Comparison of ENCODE assay signal across 17 cellular contexts in genomic region chr14:90811641-90812040, GRCh38. TPM values are rescaled to one million over a fixed set of nuclear protein-coding genes. Genes with fewer than 3 reads are reported as not detected.
DNase-seq lines count a peak whose midpoint lies in the region; TF ChIP-seq lines count a peak whose summit lies in the region.
"Had no signal": no experiment of that assay in that cellular context is flagged by ENCODE, and none has a peak within 500 bp of the region (broad histone marks: within the 10 kb centered on the region; RNA-seq: fewer than 3 reads in every experiment).

No MANE protein-coding gene starts in this region.

- no peak overlapping the region for H2AK5ac ChIP-seq in mesenchymal stem cell (ENCODE audit: low read length, severe bottlenecking)

- no peak overlapping the region for H3K14ac ChIP-seq in mesenchymal stem cell (ENCODE audit: low read length in 2 of 2)

- BruUV-seq in Calu3 (replicated peaks; lab: Mats Ljungman, UMichigan) = no TSS peak

- peak overlapping the region in 1 of 2 experiments; percentile 38 for H3K23ac ChIP-seq in mesenchymal stem cell (ENCODE audit: low read length in 2 of 2)

- 95% methylated on average over 10 of the region's 10 CpGs for WGBS in mesenchymal stem cell

- no peak for DNase-seq in Karpas-422
- peak; percentile 90 for DNase-seq in NCI-H82 treated with DMSO at 0.1 percent for 48 hours (lab: John Stamatoyannopoulos, UW; ENCODE audit: unreplicated experiment)
- no peak for DNase-seq in mesenchymal stem cell
- no peak for DNase-seq in progenitor cell of endocrine pancreas (ENCODE audit: low spot score, unreplicated experiment)
- no peak for DNase-seq in NCI-H748 treated with DMSO at 0.1 percent for 48 hours (lab: John Stamatoyannopoulos, UW)
- DNase-seq in Calu3 = no peak
- no peak for DNase-seq in NCI-H748 (lab: John Stamatoyannopoulos, UW; ENCODE audit: unreplicated experiment)
- DNase-seq: BE2C, GDM1, GOT3, NCI-H1694, NCI-H2081, NCI-H2171 treated with DMSO at 0.1 percent for 48 hours, NCI-H446 treated with DMSO at 0.1 percent for 48 hours, NCI-H774, Right ventricle myocardium superior had no signal

- peak overlapping the region; percentile 49 for H2BK15ac ChIP-seq in mesenchymal stem cell (ENCODE audit: low read depth, poor library complexity, severe bottlenecking)

- peaks cover 49% of the 10 kb centered on the region for H3K4me1 Mint-ChIP-seq in progenitor cell of endocrine pancreas (ENCODE audit: low read depth)
- H3K4me1 Mint-ChIP-seq in Calu3 (ENCODE audit: low read depth, unreplicated experiment) = peaks cover 25% of the 10 kb centered on the region

- H3K4me2 ChIP-seq in Karpas-422 (ENCODE audit: low read depth, low read length, poor library complexity, severe bottlenecking) (peak overlapping the region; percentile 2), mesenchymal stem cell (ENCODE audit: low read length, poor library complexity, severe bottlenecking) (no peak overlapping the region)

- H3K4me3 Mint-ChIP-seq in progenitor cell of endocrine pancreas (ENCODE audit: low read depth) = no peak overlapping the region
- H3K4me3 Mint-ChIP-seq in Calu3 (ENCODE audit: low read depth, unreplicated experiment) = no peak overlapping the region
- H3K4me3 Mint-ChIP-seq: IgD-negative memory B cell had no signal

- no peak overlapping the region for H4K91ac ChIP-seq in mesenchymal stem cell (ENCODE audit: low read length)

- H3K36me3 Mint-ChIP-seq in progenitor cell of endocrine pancreas (ENCODE audit: insufficient read depth) (no peaks in the 10 kb centered on the region), Calu3 (ENCODE audit: insufficient read depth, unreplicated experiment) (no peaks in the 10 kb centered on the region)
- H3K36me3 Mint-ChIP-seq: IgD-negative memory B cell had no signal

- no peak overlapping the region for H2AFZ ChIP-seq in Karpas-422 (ENCODE audit: low read length)
- no peak overlapping the region for H2AFZ ChIP-seq in mesenchymal stem cell (ENCODE audit: low read depth, low read length)

- intact Hi-C loops in Calu3 (cut with micrococcal nuclease; ENCODE audit: unreplicated experiment) = no loop called here

- no peak overlapping the region for H2BK5ac ChIP-seq in mesenchymal stem cell (ENCODE audit: low read depth, low read length, poor library complexity, severe bottlenecking)

- no peak overlapping the region for H2BK12ac ChIP-seq in mesenchymal stem cell (ENCODE audit: low read length in 2 of 2)

- H3K9me3 ChIP-seq in Karpas-422 (ENCODE audit: low read length) = no peaks in the 10 kb centered on the region
- H3K9me3 ChIP-seq in mesenchymal stem cell (ENCODE audit: control insufficient read depth, low read length) = no peaks in the 10 kb centered on the region
- H3K9me3 ChIP-seq: BE2C had no signal

- H3K27me3 Mint-ChIP-seq in progenitor cell of endocrine pancreas (peaks cover 25% of the 10 kb centered on the region), Calu3 (ENCODE audit: unreplicated experiment) (peaks cover 12% of the 10 kb centered on the region)

- no peak overlapping the region for H3K4ac ChIP-seq in mesenchymal stem cell (ENCODE audit: low read depth in 1 of 2, low read length in 2 of 2)

- no peak overlapping the region for H4K8ac ChIP-seq in mesenchymal stem cell (ENCODE audit: low read length)

- no peak overlapping the region for H3K4me3 ChIP-seq in Karpas-422 (ENCODE audit: low read length)
- no peak overlapping the region for H3K4me3 ChIP-seq in mesenchymal stem cell (ENCODE audit: insufficient read depth in 1 of 2, low read depth in 1 of 2, low read length in 2 of 2)

- H3K36me3 ChIP-seq in Karpas-422 (ENCODE audit: insufficient read depth, low read length) (no peaks in the 10 kb centered on the region), mesenchymal stem cell (ENCODE audit: control insufficient read depth in 1 of 2, insufficient read depth in 2 of 2, low read depth in 1 of 2, low read length in 2 of 2) (peaks cover 0 to 4% of the 10 kb centered on the region in 2 experiments)
- H3K36me3 ChIP-seq: BE2C had no signal

- no peaks in the 10 kb centered on the region for H4K20me1 ChIP-seq in Karpas-422 (ENCODE audit: insufficient read depth, low read depth, low read length)

- no peaks in the 10 kb centered on the region for H3K27me3 ChIP-seq in Karpas-422 (ENCODE audit: low read length)
- H3K27me3 ChIP-seq in mesenchymal stem cell (ENCODE audit: control insufficient read depth in 1 of 2, insufficient read depth in 1 of 2, low read length in 2 of 2) = no peaks in the 10 kb centered on the region
- H3K27me3 ChIP-seq: BE2C had no signal

- no peak overlapping the region for H2BK120ac ChIP-seq in mesenchymal stem cell (ENCODE audit: low read depth, low read length)

- H3K27ac Mint-ChIP-seq in progenitor cell of endocrine pancreas (peak overlapping the region; percentile 29), Calu3 (ENCODE audit: unreplicated experiment) (no peak overlapping the region)

- H3K79me1 ChIP-seq in mesenchymal stem cell (replicated peaks; ENCODE audit: low read length, poor library complexity, severe bottlenecking) = peaks cover 44% of the 10 kb centered on the region

- no peak for TF ChIP-seq CTCF in progenitor cell of endocrine pancreas (IDR thresholded peaks at IDR 0.05; ENCODE audit: unreplicated experiment)
- TF ChIP-seq CTCF in Calu3 (IDR thresholded peaks at IDR 0.05; ENCODE audit: unreplicated experiment) = no peak

- H3K9me3 Mint-ChIP-seq in progenitor cell of endocrine pancreas (ENCODE audit: low read depth) (no peaks in the 10 kb centered on the region), Calu3 (ENCODE audit: low read depth, unreplicated experiment) (no peaks in the 10 kb centered on the region)
- H3K9me3 Mint-ChIP-seq: IgD-negative memory B cell had no signal

- H3K27ac ChIP-seq in Karpas-422 (ENCODE audit: low read length) (no peak overlapping the region), mesenchymal stem cell (ENCODE audit: low read length, poor library complexity, severe bottlenecking) (no peak overlapping the region)

- H3K4me1 ChIP-seq in Karpas-422 (ENCODE audit: low read length) (peaks cover 10% of the 10 kb centered on the region), mesenchymal stem cell (ENCODE audit: control insufficient read depth, insufficient read depth, low read depth, low read length) (peaks cover 39% of the 10 kb centered on the region)

- no peaks in the 10 kb centered on the region for H3K9me2 ChIP-seq in Karpas-422 (replicated peaks; ENCODE audit: insufficient read depth, low read length)

- H3K79me2 ChIP-seq in Karpas-422 (ENCODE audit: low read length) = no peaks in the 10 kb centered on the region

- H3K9ac ChIP-seq in Karpas-422 (ENCODE audit: low read length) = no peak overlapping the region
- no peak overlapping the region for H3K9ac ChIP-seq in mesenchymal stem cell (ENCODE audit: low read length)

- H3K18ac ChIP-seq in mesenchymal stem cell (ENCODE audit: low read depth in 1 of 2, low read length in 2 of 2) = no peak overlapping the region

- CTCF ChIA-PET in Calu3 (lab: Charles Lee) = no interaction called here

RNA-seq across cellular contexts. Expression of gene TTC7B, which starts 4.6 kb away (rescaled TPM):
- under 0.01 TPM in 1 of 2 replicates, not detected in the other for total RNA-seq in Karpas-422 (2014; rRNA removed; shearing (Covaris generic); ENCODE audit: low replicate concordance)
- polyA plus RNA-seq in mesenchymal stem cell (2013, experiment 1 of 2) = 28.7 TPM
- polyA plus RNA-seq in mesenchymal stem cell (2013, experiment 2 of 2) = 28.3 TPM
- 46.6 and 47.0 TPM in 2 replicates for total RNA-seq in progenitor cell of endocrine pancreas
- total RNA-seq in Calu3 (2022) = 9.6 and 13.2 TPM in 2 replicates

Comparison
In these comparisons a context has a peak if more than half of its experiments do, and no peak if none do; other contexts are left out.
1. RNA of gene TTC7B, which starts 4.6 kb away (total RNA-seq): 46.6 to 47.0 TPM in progenitor cell of endocrine pancreas and 9.6 to 13.2 TPM in Calu3; under 0.01 TPM in Karpas-422; every median in the first group is over 10 times any median in the second.